Comparison of ENCODE assay signal across 24 cellular contexts in the genomic region with DNA sequence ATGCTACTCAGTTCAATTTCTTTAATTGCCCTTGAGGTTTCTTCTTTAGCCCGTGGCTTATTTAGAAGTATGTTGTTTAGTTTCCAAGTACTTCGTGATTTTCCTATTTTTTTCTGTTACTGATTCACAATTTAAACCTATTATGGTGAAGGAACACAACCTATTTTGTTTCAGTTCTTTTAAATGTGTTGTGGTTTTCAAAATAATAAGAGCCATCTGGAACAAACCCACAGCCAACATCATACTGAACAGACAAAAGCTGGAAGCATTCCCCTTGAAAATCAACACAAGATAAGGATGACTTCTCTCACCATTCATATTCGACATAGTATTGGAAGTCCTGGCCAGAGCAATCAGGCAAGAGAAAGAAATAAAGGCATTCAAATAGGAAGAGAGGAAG.
"Had no signal": no experiment of that assay in that cellular context is flagged by ENCODE, and none has a peak within 500 bp of the region (broad histone marks: within the 10 kb centered on the region; RNA-seq: fewer than 3 reads in every experiment).

No MANE protein-coding gene starts in this region.

- H3K36me3 ChIP-seq: brain microvascular endothelial cell, left lung, prostate gland, spleen, uterus had no signal

- H3K9me3 ChIP-seq: left lung, prostate gland, testis, uterus had no signal

- H3K4me3 ChIP-seq: left lung, lung, prostate gland, spleen, testis, uterus had no signal

- H3K27ac ChIP-seq: brain microvascular endothelial cell, foreskin keratinocyte, left lung, prostate gland, spleen, testis, uterus had no signal

- DNase-seq: activated CD4-positive, alpha-beta T cell treated with anti-CD3 and anti-CD28 coated beads for 4 hours; activated CD4-positive, alpha-beta T cell treated with anti-CD3 and anti-CD28 coated beads, Interleukin-2, amount 50 U/mL, for 48 hours; activated CD4-positive, CD25-positive, alpha-beta regulatory T cell; activated gamma-delta T cell; activated naive CD4-positive, alpha-beta T cell treated with anti-CD3 and anti-CD28 coated beads, Interleukin-2, amount 50 U/mL, for 16 hours; activated naive CD8-positive, alpha-beta T cell treated with anti-CD3 and anti-CD28 coated beads, Interleukin-2, amount 50 U/mL, for 24 hours; anterior cingulate cortex; brain microvascular endothelial cell; caudate nucleus; dermis blood vessel endothelial cell; effector CD8-positive, alpha-beta T cell; foreskin keratinocyte; immature natural killer cell; kidney glomerular epithelial cell; left lung; natural killer cell; spleen; stimulated activated CD4-positive, alpha-beta T cell treated with anti-CD3 and anti-CD28 coated beads, Interleukin-4, amount 100 ng/mL, for 1 hour; stimulated activated naive CD4-positive, alpha-beta T cell; testis; trophoblast cell; uterus had no signal

- H3K27me3 ChIP-seq: brain microvascular endothelial cell, foreskin keratinocyte, left lung, spleen, testis, uterus had no signal

- H3K4me1 ChIP-seq: foreskin keratinocyte, left lung, prostate gland, spleen, uterus had no signal
